In the genomic region with DNA sequence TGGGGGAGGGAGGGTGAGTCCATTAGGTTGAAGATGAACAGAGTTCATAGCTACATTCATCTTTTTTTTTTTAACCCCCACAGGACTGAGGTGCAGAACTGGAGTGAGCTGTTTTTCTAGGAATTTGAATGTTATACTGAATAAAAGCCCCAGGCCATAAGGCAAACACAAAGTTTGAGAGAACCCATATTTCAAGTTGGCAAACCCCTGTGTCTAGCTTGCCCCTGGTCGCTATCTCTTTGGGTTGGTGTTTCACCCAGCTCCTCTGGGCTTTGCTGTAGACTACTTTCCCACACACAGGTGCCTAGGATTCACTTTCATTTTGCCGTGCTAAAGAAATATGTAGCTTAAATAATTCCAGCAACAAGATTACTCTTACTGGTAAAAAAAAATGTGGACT, we compare ENCODE assay signal across 10 cellular contexts. TPM values are rescaled to one million over a fixed set of nuclear protein-coding genes. Genes with fewer than 3 reads are reported as not detected.
DNase-seq lines count a peak whose midpoint lies in the region; ATAC-seq and TF ChIP-seq lines count a peak whose summit lies in the region.
"Had no signal": no experiment of that assay in that cellular context is flagged by ENCODE, and none has a peak within 500 bp of the region (broad histone marks: within the 10 kb centered on the region; RNA-seq: fewer than 3 reads in every experiment).

No MANE protein-coding gene starts in this region.

- DNase-seq in ascending aorta (ENCODE audit: low spot score in 2 of 2), result no peak
- no peak for DNase-seq in 8988T
- DNase-seq in Ammon's horn (ENCODE audit: low spot score), result no peak
- no peak for DNase-seq in stimulated activated CD4-positive, alpha-beta T cell treated with anti-CD3 and anti-CD28 coated beads, Interleukin-15, amount 100 ng/mL, for 24 hours
- DNase-seq: NCI-H1694 treated with DMSO at 0.1 percent for 48 hours; stimulated activated naive CD8-positive, alpha-beta T cell treated with anti-CD3 and anti-CD28 coated beads, Interleukin-15, amount 100 ng/mL, for 72 hours had no signal

- H3K27ac ChIP-seq in ascending aorta (peak overlapping the region; percentile 59 to 83), subcutaneous abdominal adipose tissue (ENCODE audit: low read depth, low read length) (peak overlapping the region; percentile 83)

- H3K36me3 ChIP-seq in ascending aorta (no peaks in the 10 kb centered on the region), subcutaneous abdominal adipose tissue (ENCODE audit: control insufficient read depth in 5 of 5, insufficient read depth in 5 of 5, low read length in 5 of 5) (no peaks in the 10 kb centered on the region)

- peak overlapping the region in 2 of 5 donors; percentile 16 to 48 for H3K9ac ChIP-seq in subcutaneous abdominal adipose tissue (ENCODE audit: low read length in 5 of 5)

- intact Hi-C loops in ascending aorta (cut with DNase I), result no loop called here

- no peak for TF ChIP-seq CTCF in ascending aorta (IDR thresholded peaks at IDR 0.05)

- peaks cover 0 to 11% of the 10 kb centered on the region in 2 donors for H3K4me1 ChIP-seq in ascending aorta
- peaks cover 0 to 53% (median 18%) of the 10 kb centered on the region in 5 donors for H3K4me1 ChIP-seq in subcutaneous abdominal adipose tissue (ENCODE audit: control insufficient read depth in 5 of 5, insufficient read depth in 5 of 5, low read length in 5 of 5)

- peak; percentile 50 for ATAC-seq in GM19035 (IDR thresholded peaks at IDR 0.05; ENCODE audit: unreplicated experiment)
- ATAC-seq in HG03066 (IDR thresholded peaks at IDR 0.05; ENCODE audit: low read depth, unreplicated experiment), result peak; percentile 32
- ATAC-seq: stimulated activated naive CD8-positive, alpha-beta T cell treated with anti-CD3 and anti-CD28 coated beads, Interleukin-15, amount 100 ng/mL, for 72 hours had no signal

- H3K4me3 ChIP-seq in ascending aorta, result peak overlapping the region in 1 of 2 donors; percentile 56
- H3K4me3 ChIP-seq in subcutaneous abdominal adipose tissue (ENCODE audit: low read depth in 1 of 5, low read length in 5 of 5), result peak overlapping the region in 4 of 5 donors; percentile 8 to 59 (median 48)

- no peaks in the 10 kb centered on the region for H3K9me3 ChIP-seq in ascending aorta
- H3K9me3 ChIP-seq in subcutaneous abdominal adipose tissue (ENCODE audit: control insufficient read depth in 5 of 5, low read length in 5 of 5), result no peaks in the 10 kb centered on the region

- H3K27me3 ChIP-seq in ascending aorta, result no peaks in the 10 kb centered on the region
- no peaks in the 10 kb centered on the region for H3K27me3 ChIP-seq in subcutaneous abdominal adipose tissue (ENCODE audit: control insufficient read depth in 5 of 5, insufficient read depth in 4 of 5, low read length in 5 of 5)

RNA-seq across cellular contexts. Expression of a gene that starts 5.2 kb away (rescaled TPM):
- total RNA-seq in ascending aorta, result 20.2 TPM
- total RNA-seq: activated CD8-positive, alpha-beta memory T cell treated with anti-CD3 and anti-CD28 coated beads for 36 hours had no signal
